Comparison of ENCODE assay signal across 8 cellular contexts in the genomic region with DNA sequence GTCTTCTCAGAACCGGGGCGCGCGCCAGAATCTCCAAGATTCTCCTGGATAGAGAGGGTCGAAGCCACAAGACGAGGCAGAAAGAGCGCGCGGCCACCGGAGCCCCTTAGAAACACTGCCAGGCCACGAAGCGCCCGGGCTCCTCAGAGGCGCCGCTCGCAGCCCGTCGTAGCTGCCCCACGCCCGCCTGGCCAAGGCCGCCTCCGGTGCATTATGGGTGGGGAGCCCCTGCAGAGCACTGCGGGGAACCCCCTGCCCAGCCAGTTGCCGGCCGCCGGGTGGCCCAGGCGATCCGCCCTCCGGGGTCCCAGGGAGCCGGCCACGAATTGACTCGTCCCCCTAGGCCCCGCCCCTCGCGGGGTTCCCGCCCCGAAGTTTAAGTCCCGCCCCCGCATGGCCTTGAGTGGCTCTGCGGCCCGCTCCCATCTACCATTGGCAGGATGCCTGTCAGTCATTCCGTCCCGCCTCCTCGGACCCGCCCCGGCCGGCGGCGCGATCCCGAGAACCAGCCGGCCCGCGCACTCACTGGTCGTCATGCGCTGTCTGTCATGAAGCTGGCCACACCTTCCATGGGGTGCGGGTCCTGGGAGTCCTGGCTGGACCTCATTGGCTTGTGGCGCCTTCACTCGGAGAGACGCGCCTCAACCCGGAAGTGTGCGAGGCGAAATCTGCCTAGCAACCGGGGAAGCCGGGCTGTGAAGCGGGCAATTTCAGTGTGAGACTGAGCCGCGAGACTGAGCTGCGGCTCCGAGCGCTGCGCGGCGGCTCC.
DNase-seq lines count a peak whose midpoint lies in the region; ATAC-seq and FAIRE-seq lines count a peak whose summit lies in the region.

No MANE protein-coding gene starts in this region.

- H3K27ac ChIP-seq in BLaER1: peak overlapping the region; percentile 96

- DNase-seq in GM19240 (ENCODE audit: insufficient read length, low spot score) (peak; percentile 86), NCI-H524 (lab: John Stamatoyannopoulos, UW) (peak; percentile 100), kidney tubule cell (ENCODE audit: low spot score) (peak; percentile 100)
- DNase-seq in activated CD4-positive, alpha-beta T cell treated with anti-CD3 and anti-CD28 coated beads for 4 hours: peak; percentile 99
- peak; percentile 98 to 99 for DNase-seq in stimulated activated CD4-positive, alpha-beta T cell treated with anti-CD3 and anti-CD28 coated beads, Interleukin-1b, Interleukin-23, amount 100 ng/mL, for 1 hour (ENCODE audit: low read depth in 2 of 2)

- H3K4me2 ChIP-seq in BLaER1: peak overlapping the region; percentile 94

- H3K27me3 ChIP-seq in BLaER1: no peaks in the 10 kb centered on the region

- H3K4me1 ChIP-seq in BLaER1: peaks cover 65% of the 10 kb centered on the region

- 0 out of 2 replicates have a peak, but pooled peaks cover 9% of the 10 kb centered on the region for H4K20me1 ChIP-seq in BLaER1

- ATAC-seq in HG03457 (IDR thresholded peaks at IDR 0.05; ENCODE audit: unreplicated experiment): peak; percentile 90

- H3K9ac ChIP-seq in BLaER1: peak overlapping the region; percentile 97

- FAIRE-seq in colon (lab: Jason Lieb, UNC): peak; percentile 68

- H3K9me3 ChIP-seq in BLaER1: no peaks in the 10 kb centered on the region

- H3K4me3 ChIP-seq in BLaER1: peak overlapping the region; percentile 96

- 0 out of 2 replicates have a peak, but pooled peaks cover 3% of the 10 kb centered on the region for H3K36me3 ChIP-seq in BLaER1

Comparison
In these comparisons a context has a peak if more than half of its experiments do, and no peak if none do; other contexts are left out.
1. Peak in every context shown above with its lines: DNase-seq, ATAC-seq, H3K4me3 ChIP-seq and H3K27ac ChIP-seq.